ENCODE assay signal across 10 cellular contexts in genomic region chr3:64470436-64470835, GRCh38.
ATAC-seq and TF ChIP-seq lines count a peak whose summit lies in the region.
"Had no signal": no experiment of that assay in that cellular context is flagged by ENCODE, and none has a peak within 500 bp of the region (broad histone marks: within the 10 kb centered on the region; RNA-seq: fewer than 3 reads in every experiment).

No MANE protein-coding gene starts in this region.

- no peak overlapping the region for H3K27ac ChIP-seq in neural cell (ENCODE audit: low read length)
- H3K27ac ChIP-seq: 22Rv1; A549; BLaER1; BLaER1 treated with 17β-estradiol and CSF1 and Interleukin-3, amounts not matched to agents 10 nM and 100 nM; C4-2B had no signal

- no peak for TF ChIP-seq RAD21 in neural cell (conservative IDR thresholded peaks at IDR 0.05)

- no peaks in the 10 kb centered on the region for H3K9me3 ChIP-seq in neural cell (ENCODE audit: low read length)
- H3K9me3 ChIP-seq: A549, BE2C, Caco-2 had no signal

- ATAC-seq in HG03045 (IDR thresholded peaks at IDR 0.05; ENCODE audit: unreplicated experiment): no peak
- ATAC-seq: A549; CD8-positive, alpha-beta T cell had no signal

- no peaks in the 10 kb centered on the region for H3K79me2 ChIP-seq in neural cell (replicated peaks; ENCODE audit: insufficient read depth, low read length)

- TF ChIP-seq CTCF in neural cell (IDR thresholded peaks at IDR 0.05; ENCODE audit: poor library complexity, severe bottlenecking): no peak

- TF ChIP-seq EP300 in neural cell (conservative IDR thresholded peaks at IDR 0.05; ENCODE audit: poor library complexity, severe bottlenecking): peak; percentile 26

- peak overlapping the region; percentile 7 for H3K4me3 ChIP-seq in neural cell (ENCODE audit: low read length)
- H3K4me3 ChIP-seq: A549; BLaER1; BLaER1 treated with 17β-estradiol and CSF1 and Interleukin-3, amounts not matched to agents 10 nM and 100 nM had no signal

- H2AFZ ChIP-seq in neural cell (ENCODE audit: low read depth, low read length): no peak overlapping the region

- no peaks in the 10 kb centered on the region for H4K20me1 ChIP-seq in neural cell (ENCODE audit: insufficient read depth)
- H4K20me1 ChIP-seq: BLaER1; BLaER1 treated with 17β-estradiol and CSF1 and Interleukin-3, amounts not matched to agents 10 nM and 100 nM had no signal

- H3K27me3 ChIP-seq in neural cell (ENCODE audit: insufficient read depth, low read depth, low read length): no peaks in the 10 kb centered on the region
- H3K27me3 ChIP-seq: BE2C, BLaER1 had no signal

- no peak overlapping the region for H3K4me2 ChIP-seq in neural cell (ENCODE audit: low read length)
- H3K4me2 ChIP-seq: A549; BLaER1; BLaER1 treated with 17β-estradiol and CSF1 and Interleukin-3, amounts not matched to agents 10 nM and 100 nM had no signal

- no peaks in the 10 kb centered on the region for H3K36me3 ChIP-seq in neural cell (ENCODE audit: insufficient read depth, low read length)
- H3K36me3 ChIP-seq: BE2C; BLaER1; BLaER1 treated with 17β-estradiol and CSF1 and Interleukin-3, amounts not matched to agents 10 nM and 100 nM had no signal

- H3F3A ChIP-seq in neural cell (ENCODE audit: insufficient read depth, low read length, poor library complexity, severe bottlenecking): no peaks in the 10 kb centered on the region

- no peaks in the 10 kb centered on the region for H3K9me2 ChIP-seq in neural cell (ENCODE audit: insufficient read depth, low read length)

- H3K9ac ChIP-seq in neural cell (ENCODE audit: low read length): no peak overlapping the region
- H3K9ac ChIP-seq: BLaER1; BLaER1 treated with 17β-estradiol and CSF1 and Interleukin-3, amounts not matched to agents 10 nM and 100 nM had no signal

TF ChIP-seq in neural cell, 6 proteins besides CTCF, POLR2A, EP300 and RAD21:
- TF ChIP-seq POLR2AphosphoS5 (IDR thresholded peaks at IDR 0.05) (peak; percentile 70), EZH2 (IDR thresholded peaks at IDR 0.05; ENCODE audit: borderline replicate concordance, insufficient read depth, low read length, poor library complexity, severe bottlenecking) (no peak), MXI1 (conservative IDR thresholded peaks at IDR 0.05; ENCODE audit: poor library complexity, severe bottlenecking) (no peak), REST (IDR thresholded peaks at IDR 0.05; ENCODE audit: borderline replicate concordance) (peak; percentile 93), TAF1 (IDR thresholded peaks at IDR 0.05; ENCODE audit: low read depth) (no peak), SMC3 (conservative IDR thresholded peaks at IDR 0.05; ENCODE audit: poor library complexity) (peak; percentile 46)
